Comparison of ENCODE assay signal across 7 cellular contexts in genomic region chr17:2347805-2348685, GRCh38. TPM values are rescaled to one million over a fixed set of nuclear protein-coding genes. Genes with fewer than 3 reads are reported as not detected.
DNase-seq lines count a peak whose midpoint lies in the region; ATAC-seq and TF ChIP-seq lines count a peak whose summit lies in the region.

No MANE protein-coding gene starts in this region.

- peaks cover 0 to 17% (median 0%) of the 10 kb centered on the region in 3 donors for H3K36me3 ChIP-seq in Peyer's patch
- H3K36me3 ChIP-seq in parathyroid adenoma (ENCODE audit: control insufficient read depth, insufficient read depth, low read length) = no peaks in the 10 kb centered on the region

- H3K9me3 ChIP-seq in Peyer's patch = no peaks in the 10 kb centered on the region
- no peaks in the 10 kb centered on the region for H3K9me3 ChIP-seq in parathyroid adenoma (ENCODE audit: control insufficient read depth, low read length)

- DNase-seq in HPDE6-E6E7 (ENCODE audit: extremely low spot score) (peak; percentile 52), Peyer's patch (peak in 2 of 3 donors; percentile 61 to 67), foreskin melanocyte (peak; percentile 57), NCI-H1048 (lab: John Stamatoyannopoulos, UW) (no peak)

- H3K4me2 ChIP-seq in parathyroid adenoma (ENCODE audit: low read length) = peak overlapping the region; percentile 47

- TF ChIP-seq CTCF in Peyer's patch (IDR thresholded peaks at IDR 0.05) (no peak), parathyroid adenoma (IDR thresholded peaks at IDR 0.05) (no peak)

- H3K4me3 ChIP-seq in Peyer's patch (no peak overlapping the region), parathyroid adenoma (ENCODE audit: low read depth, low read length) (no peak overlapping the region)

- no peaks in the 10 kb centered on the region for H3K27me3 ChIP-seq in Peyer's patch
- no peaks in the 10 kb centered on the region for H3K27me3 ChIP-seq in parathyroid adenoma (ENCODE audit: control insufficient read depth, insufficient read depth, low read length)

- no peak overlapping the region for H2AFZ ChIP-seq in parathyroid adenoma

- ATAC-seq in HG02759 (IDR thresholded peaks at IDR 0.05; ENCODE audit: unreplicated experiment) (no peak), HG03378 (IDR thresholded peaks at IDR 0.05; ENCODE audit: unreplicated experiment) (no peak)

- peak in 1 of 2 donors; percentile 18 for TF ChIP-seq POLR2A in Peyer's patch (IDR thresholded peaks at IDR 0.05)

- H3K4me1 ChIP-seq in Peyer's patch (peaks cover 0 to 16% (median 0%) of the 10 kb centered on the region in 4 donors), parathyroid adenoma (peaks cover 7% of the 10 kb centered on the region)

- H3K79me2 ChIP-seq in parathyroid adenoma = peaks cover 10% of the 10 kb centered on the region

- H3K9ac ChIP-seq in parathyroid adenoma = no peak overlapping the region

- peak overlapping the region in 1 of 4 donors; percentile 46 for H3K27ac ChIP-seq in Peyer's patch
- H3K27ac ChIP-seq in parathyroid adenoma = peak overlapping the region; percentile 38

RNA-seq across cellular contexts. Expression of gene SGSM2, which starts 10.7 kb away (rescaled TPM):
- 100 to 1,000 TPM in 3 of 4 donors, 10 to 100 TPM in 1; 48.5 to 151 (median 113) TPM for total RNA-seq in Peyer's patch

RNA-seq across cellular contexts. Expression of gene TSR1, which starts 11.8 kb away (rescaled TPM):
- total RNA-seq in Peyer's patch = 10 to 100 TPM in 3 of 4 donors, 1 to 10 TPM in 1; 5.6 to 87.5 (median 28.6) TPM

RNA-seq across cellular contexts. Expression of gene SRR, which starts 44.3 kb away (rescaled TPM):
- 10 to 100 TPM in 1 of 4 donors, 1 to 10 TPM in 3; 2.1 to 27.2 (median 5.5) TPM for total RNA-seq in Peyer's patch

RNA-seq across cellular contexts. Expression of gene SMG6, which starts 44.5 kb away (rescaled TPM):
- total RNA-seq in Peyer's patch = 100 to 1,000 TPM in 1 of 4 donors, 10 to 100 TPM in 3; 33.3 to 139 (median 67.4) TPM

RNA-seq across cellular contexts. Expression of gene MNT, which starts 52.8 kb away (rescaled TPM):
- total RNA-seq in Peyer's patch = 10 to 100 TPM in 3 of 4 donors, 1 to 10 TPM in 1; 9.5 to 57.8 (median 39.0) TPM
